In genomic region chr12:130881046-130881445, GRCh38 we compare ENCODE assay signal across 22 cellular contexts. TPM values are rescaled to one million over a fixed set of nuclear protein-coding genes. Genes with fewer than 3 reads are reported as not detected.
DNase-seq lines count a peak whose midpoint lies in the region; ATAC-seq and TF ChIP-seq lines count a peak whose summit lies in the region.
"Had no signal": no experiment of that assay in that cellular context is flagged by ENCODE, and none has a peak within 500 bp of the region (broad histone marks: within the 10 kb centered on the region; RNA-seq: fewer than 3 reads in every experiment).

No MANE protein-coding gene starts in this region.

- TF ChIP-seq EP300 in transverse colon (IDR thresholded peaks at IDR 0.05; ENCODE audit: low read depth) = no peak

- H3K4me1 ChIP-seq in CD8-positive, alpha-beta T cell (ENCODE audit: insufficient read depth, low read length) = peaks cover 4% of the 10 kb centered on the region
- no peaks in the 10 kb centered on the region for H3K4me1 ChIP-seq in transverse colon
- H3K4me1 ChIP-seq: prostate gland, thyroid gland had no signal

- no peak overlapping the region for H3K4me3 ChIP-seq in CD8-positive, alpha-beta T cell (ENCODE audit: low read depth, low read length)
- no peak overlapping the region for H3K4me3 ChIP-seq in transverse colon
- H3K4me3 ChIP-seq: hepatocyte, lung, thyroid gland had no signal

- H3K27ac ChIP-seq in CD8-positive, alpha-beta T cell (ENCODE audit: low read depth, low read length) = no peak overlapping the region
- no peak overlapping the region for H3K27ac ChIP-seq in transverse colon
- H3K27ac ChIP-seq: hepatocyte, prostate gland, thyroid gland had no signal

- no peak overlapping the region for H3K27ac Mint-ChIP-seq in CD8-positive, alpha-beta T cell
- H3K27ac Mint-ChIP-seq in activated naive CD8-positive, alpha-beta T cell treated with anti-CD3 and anti-CD28 coated beads, Interleukin-2, amount 50 U/mL, for 24 hours = peak overlapping the region; percentile 3
- H3K27ac Mint-ChIP-seq in natural killer cell = peak overlapping the region; percentile 70 to 83

- intact Hi-C loops in CD8-positive, alpha-beta T cell (cut with DNase I, micrococcal nuclease) = no loop called here
- intact Hi-C loops in natural killer cell (cut with micrococcal nuclease) = no loop called here
- intact Hi-C loops in transverse colon (cut with DNase I; ENCODE audit: low total_unique reads) = no loop called here

- no peak for TF ChIP-seq POLR2A in transverse colon (IDR thresholded peaks at IDR 0.05)

- H3K4me1 Mint-ChIP-seq in CD8-positive, alpha-beta T cell (ENCODE audit: low read depth) = peaks cover 16% of the 10 kb centered on the region
- peaks cover 48% of the 10 kb centered on the region for H3K4me1 Mint-ChIP-seq in activated naive CD8-positive, alpha-beta T cell treated with anti-CD3 and anti-CD28 coated beads, Interleukin-2, amount 50 U/mL, for 24 hours
- H3K4me1 Mint-ChIP-seq in natural killer cell = peaks cover 22 to 33% of the 10 kb centered on the region in 2 donors

- POLR2A ChIA-PET in CD8-positive, alpha-beta T cell (lab: Charles Lee) = no interaction called here

- peak overlapping the region; percentile 85 for H3K4me3 Mint-ChIP-seq in CD8-positive, alpha-beta T cell
- H3K4me3 Mint-ChIP-seq in activated naive CD8-positive, alpha-beta T cell treated with anti-CD3 and anti-CD28 coated beads, Interleukin-2, amount 50 U/mL, for 24 hours = peak overlapping the region; percentile 68
- H3K4me3 Mint-ChIP-seq in natural killer cell = peak overlapping the region; percentile 57

- ATAC-seq in activated CD4-positive, CD25-positive, alpha-beta regulatory T cell treated with anti-CD3 and anti-CD28 coated beads, Interleukin-2, amount 50 U/mL, for 24 hours = peak; percentile 2 to 8
- ATAC-seq in CD8-positive, alpha-beta T cell = no peak
- ATAC-seq in activated naive CD8-positive, alpha-beta T cell treated with anti-CD3 and anti-CD28 coated beads, Interleukin-2, amount 50 U/mL, for 24 hours = no peak
- no peak for ATAC-seq in natural killer cell
- ATAC-seq in HG02610 (IDR thresholded peaks at IDR 0.05; ENCODE audit: unreplicated experiment) = no peak
- no peak for ATAC-seq in SK-N-SH treated with all-trans-retinoic acid at 6 μM for 48 hours

- H3K27me3 Mint-ChIP-seq in CD8-positive, alpha-beta T cell (ENCODE audit: low read depth) = no peaks in the 10 kb centered on the region
- H3K27me3 Mint-ChIP-seq in activated naive CD8-positive, alpha-beta T cell treated with anti-CD3 and anti-CD28 coated beads, Interleukin-2, amount 50 U/mL, for 24 hours = no peaks in the 10 kb centered on the region
- no peaks in the 10 kb centered on the region for H3K27me3 Mint-ChIP-seq in natural killer cell (ENCODE audit: low read depth in 2 of 2)

- no peaks in the 10 kb centered on the region for H3K27me3 ChIP-seq in CD8-positive, alpha-beta T cell (ENCODE audit: insufficient read depth, low read length)
- no peaks in the 10 kb centered on the region for H3K27me3 ChIP-seq in transverse colon
- H3K27me3 ChIP-seq: hepatocyte, thyroid gland had no signal

- H3K36me3 Mint-ChIP-seq in CD8-positive, alpha-beta T cell = peaks cover 17% of the 10 kb centered on the region
- peaks cover 23% of the 10 kb centered on the region for H3K36me3 Mint-ChIP-seq in activated naive CD8-positive, alpha-beta T cell treated with anti-CD3 and anti-CD28 coated beads, Interleukin-2, amount 50 U/mL, for 24 hours (ENCODE audit: low read depth)
- peaks cover 12% of the 10 kb centered on the region for H3K36me3 Mint-ChIP-seq in natural killer cell

- CTCF ChIA-PET in CD8-positive, alpha-beta T cell (lab: Charles Lee) = no interaction called here

- 43 to 74% methylated on average over 1 to 5 of the region's 5 CpGs for WGBS in transverse colon (ENCODE audit: low coverage in 1 of 2), 2 donors

- no peak for DNase-seq in activated CD4-positive, CD25-positive, alpha-beta regulatory T cell treated with anti-CD3 and anti-CD28 coated beads, Interleukin-2, amount 50 U/mL, for 72 hours
- no peak for DNase-seq in CD8-positive, alpha-beta T cell
- no peak for DNase-seq in activated naive CD8-positive, alpha-beta T cell treated with anti-CD3 and anti-CD28 coated beads, Interleukin-2, amount 50 U/mL, for 24 hours
- DNase-seq in natural killer cell = no peak
- DNase-seq in transverse colon = no peak
- DNase-seq: 8988T; DMS153; effector memory CD4-positive, alpha-beta T cell; HCEC 1CT; islet precursor cell; Kasumi-1; NCI-H1105 treated with DMSO at 0.1 percent for 48 hours; NCI-H526 treated with DMSO at 0.1 percent for 48 hours; SK-N-SH; small intestine; thyroid gland had no signal

- H3K9me3 ChIP-seq in CD8-positive, alpha-beta T cell (ENCODE audit: low read length) = no peaks in the 10 kb centered on the region
- H3K9me3 ChIP-seq in transverse colon = no peaks in the 10 kb centered on the region
- H3K9me3 ChIP-seq: prostate gland, SK-N-SH, thyroid gland had no signal

- in situ Hi-C loops in transverse colon (cut with MboI; ENCODE audit: low pct_ligation_motif_present in 1 of 4, low pct_unique_long_range_greater_than_20kb in 1 of 4, low sequenced_read_pairs in 3 of 4) = no loop called here

- H3K9me3 Mint-ChIP-seq in CD8-positive, alpha-beta T cell = no peaks in the 10 kb centered on the region
- H3K9me3 Mint-ChIP-seq in activated naive CD8-positive, alpha-beta T cell treated with anti-CD3 and anti-CD28 coated beads, Interleukin-2, amount 50 U/mL, for 24 hours = no peaks in the 10 kb centered on the region
- no peaks in the 10 kb centered on the region for H3K9me3 Mint-ChIP-seq in natural killer cell

- no peak for TF ChIP-seq CTCF in CD8-positive, alpha-beta T cell (IDR thresholded peaks at IDR 0.05)
- TF ChIP-seq CTCF in natural killer cell (IDR thresholded peaks at IDR 0.05) = no peak
- TF ChIP-seq CTCF in transverse colon (IDR thresholded peaks at IDR 0.05) = no peak

- peaks cover 6% of the 10 kb centered on the region for H3K36me3 ChIP-seq in CD8-positive, alpha-beta T cell (ENCODE audit: insufficient read depth, low read length)
- peaks cover 0 to 9% (median 4%) of the 10 kb centered on the region in 4 donors for H3K36me3 ChIP-seq in transverse colon

TF ChIP-seq in SK-N-SH treated with all-trans-retinoic acid at 6 μM for 48 hours, 23 proteins besides CTCF, POLR2A, EP300 and RAD21 (continues in another document):
- TF ChIP-seq CSDC2 (CRISPR knock-in tag; IDR thresholded peaks at IDR 0.05) = no peak
- no peak for TF ChIP-seq ZFP30 (CRISPR knock-in tag; IDR thresholded peaks at IDR 0.05)
- TF ChIP-seq TSHZ2 (CRISPR knock-in tag; IDR thresholded peaks at IDR 0.05) = no peak
- TF ChIP-seq PPARA (CRISPR knock-in tag; IDR thresholded peaks at IDR 0.05; ENCODE audit: borderline replicate concordance) = no peak
- no peak for TF ChIP-seq ISL1 (CRISPR knock-in tag; IDR thresholded peaks at IDR 0.05)
- TF ChIP-seq RARB (CRISPR knock-in tag; IDR thresholded peaks at IDR 0.05) = no peak
- TF ChIP-seq, protein P1, sequence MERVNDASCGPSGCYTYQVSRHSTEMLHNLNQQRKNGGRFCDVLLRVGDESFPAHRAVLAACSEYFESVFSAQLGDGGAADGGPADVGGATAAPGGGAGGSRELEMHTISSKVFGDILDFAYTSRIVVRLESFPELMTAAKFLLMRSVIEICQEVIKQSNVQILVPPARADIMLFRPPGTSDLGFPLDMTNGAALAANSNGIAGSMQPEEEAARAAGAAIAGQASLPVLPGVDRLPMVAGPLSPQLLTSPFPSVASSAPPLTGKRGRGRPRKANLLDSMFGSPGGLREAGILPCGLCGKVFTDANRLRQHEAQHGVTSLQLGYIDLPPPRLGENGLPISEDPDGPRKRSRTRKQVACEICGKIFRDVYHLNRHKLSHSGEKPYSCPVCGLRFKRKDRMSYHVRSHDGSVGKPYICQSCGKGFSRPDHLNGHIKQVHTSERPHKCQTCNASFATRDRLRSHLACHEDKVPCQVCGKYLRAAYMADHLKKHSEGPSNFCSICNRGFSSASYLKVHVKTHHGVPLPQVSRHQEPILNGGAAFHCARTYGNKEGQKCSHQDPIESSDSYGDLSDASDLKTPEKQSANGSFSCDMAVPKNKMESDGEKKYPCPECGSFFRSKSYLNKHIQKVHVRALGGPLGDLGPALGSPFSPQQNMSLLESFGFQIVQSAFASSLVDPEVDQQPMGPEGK (CRISPR knock-in tag; IDR thresholded peaks at IDR 0.05; ENCODE audit: borderline replicate concordance) = no peak

RNA-seq across cellular contexts. Expression of gene RAN, which starts 9.2 kb away (rescaled TPM):
- total RNA-seq in CD8-positive, alpha-beta T cell = 100 to 1,000 TPM; 342 to 352 TPM
- total RNA-seq in natural killer cell (100 to 1,000 TPM; 244 to 264 (median 247) TPM), transverse colon (100 to 1,000 TPM in 2 of 4 donors, 10 to 100 TPM in 2; 28.1 to 124 (median 77.5) TPM)

RNA-seq across cellular contexts. Expression of gene STX2, which starts 42.0 kb away (rescaled TPM):
- total RNA-seq in CD8-positive, alpha-beta T cell = 10 to 100 TPM; 15.8 to 18.2 TPM
- total RNA-seq in natural killer cell (10 to 100 TPM in 2 of 3 donors, 1 to 10 TPM in 1; 7.9 to 14.4 (median 14.1) TPM), transverse colon (10 to 100 TPM in 2 of 4 donors, 1 to 10 TPM in 2; 8.1 to 22.1 (median 9.7) TPM)

Comparison
In these comparisons a context has a peak if more than half of its experiments do, and no peak if none do; other contexts are left out.
1. ATAC-seq: peak in activated CD4-positive, CD25-positive, alpha-beta regulatory T cell treated with anti-CD3 and anti-CD28 coated beads, Interleukin-2, amount 50 U/mL, for 24 hours (2 of 2); none in CD8-positive, alpha-beta T cell (single experiment), activated naive CD8-positive, alpha-beta T cell treated with anti-CD3 and anti-CD28 coated beads, Interleukin-2, amount 50 U/mL, for 24 hours (single experiment), natural killer cell (0 of 3), HG02610 (single experiment) and SK-N-SH treated with all-trans-retinoic acid at 6 μM for 48 hours (single experiment).
2. Peak in every context shown above with its lines, with median percentiles within 50 percentile points of each other: H3K4me3 Mint-ChIP-seq.